23 cellular contexts compared by ENCODE assay signal in genomic region chr12:91967590-91967989, GRCh38.
"Had no signal": no experiment of that assay in that cellular context is flagged by ENCODE, and none has a peak within 500 bp of the region (broad histone marks: within the 10 kb centered on the region; RNA-seq: fewer than 3 reads in every experiment).

No MANE protein-coding gene starts in this region.

- H3K4me1 Mint-ChIP-seq: mesothelial cell of epicardium; stimulated activated effector memory CD8-positive, alpha-beta T cell treated with anti-CD3 and anti-CD28 coated beads, Interleukin-12 subunit alpha, Interleukin-12 subunit beta, amount 100 ng/mL, for 72 hours had no signal

- H3K27ac Mint-ChIP-seq: mesothelial cell of epicardium; naive B cell; natural killer cell treated with Interleukin-12 subunit alpha and Interleukin-12 subunit beta and Interleukin-15 and Interleukin-18, amount 100 ng/mL, for 72 hours; stimulated activated effector memory CD8-positive, alpha-beta T cell treated with anti-CD3 and anti-CD28 coated beads, Interleukin-12 subunit alpha, Interleukin-12 subunit beta, amount 100 ng/mL, for 72 hours; type B pancreatic cell had no signal

- FAIRE-seq: endometrium, keratinocyte, pancreas had no signal

- H3K4me3 ChIP-seq: coronary artery, esophagus squamous epithelium, gastrocnemius medialis, mucosa of descending colon, pancreas, stomach, thyroid gland had no signal

- H3K36me3 Mint-ChIP-seq: naive B cell; stimulated activated effector memory CD8-positive, alpha-beta T cell treated with anti-CD3 and anti-CD28 coated beads, Interleukin-12 subunit alpha, Interleukin-12 subunit beta, amount 100 ng/mL, for 72 hours; type B pancreatic cell had no signal

- H3K9me3 Mint-ChIP-seq: effector memory CD8-positive, alpha-beta T cell had no signal

- ATAC-seq: effector memory CD8-positive, alpha-beta T cell; gastrocnemius medialis; mucosa of descending colon; natural killer cell treated with Interleukin-12 subunit alpha and Interleukin-12 subunit beta and Interleukin-15 and Interleukin-18, amount 100 ng/mL, for 72 hours; sciatic nerve; stimulated activated effector memory CD8-positive, alpha-beta T cell treated with anti-CD3 and anti-CD28 coated beads, Interleukin-12 subunit alpha, Interleukin-12 subunit beta, amount 100 ng/mL, for 72 hours had no signal

- H3K4me3 Mint-ChIP-seq: effector memory CD8-positive, alpha-beta T cell; mesothelial cell of epicardium; natural killer cell treated with Interleukin-12 subunit alpha and Interleukin-12 subunit beta and Interleukin-15 and Interleukin-18, amount 100 ng/mL, for 72 hours; stimulated activated effector memory CD8-positive, alpha-beta T cell treated with anti-CD3 and anti-CD28 coated beads, Interleukin-12 subunit alpha, Interleukin-12 subunit beta, amount 100 ng/mL, for 72 hours; type B pancreatic cell had no signal

- DNase-seq: dermis blood vessel endothelial cell; effector memory CD8-positive, alpha-beta T cell; erythroblast; esophagus squamous epithelium; gastrocnemius medialis; mesenchymal stem cell; mucosa of descending colon; naive B cell; nucleus accumbens; pancreas; stimulated activated CD4-positive, alpha-beta T cell treated with anti-CD3 and anti-CD28 coated beads, Interleukin-2, amount 100 ng/mL, for 24 hours; stimulated activated CD4-positive, alpha-beta T cell treated with anti-CD3 and anti-CD28 coated beads, Interleukin-4, amount 100 ng/mL, for 24 hours; stimulated activated naive CD4-positive, alpha-beta T cell treated with Interleukin-2 at 50 U/mL for 16 hours; stomach; thyroid gland had no signal

- H3K27me3 Mint-ChIP-seq: effector memory CD8-positive, alpha-beta T cell; type B pancreatic cell had no signal
